ENCODE assay signal across 21 cellular contexts in genomic region chr14:32584079-32584478, GRCh38.
"Had no signal": no experiment of that assay in that cellular context is flagged by ENCODE, and none has a peak within 500 bp of the region (broad histone marks: within the 10 kb centered on the region; RNA-seq: fewer than 3 reads in every experiment).

No MANE protein-coding gene starts in this region.

- H3K4me1 ChIP-seq: colonic mucosa, esophagus muscularis mucosa, parathyroid adenoma, prostate gland, right lobe of liver, suprapubic skin, thyroid gland had no signal

- ATAC-seq: left cardiac atrium; right lobe of liver; stimulated activated effector memory CD8-positive, alpha-beta T cell treated with anti-CD3 and anti-CD28 coated beads, Interleukin-12 subunit alpha, Interleukin-12 subunit beta, amount 100 ng/mL, for 72 hours; stimulated activated naive CD8-positive, alpha-beta T cell treated with anti-CD3 and anti-CD28 coated beads, Interleukin-15, Interleukin-2, amounts not matched to agents 100 U/mL and 50 U/mL, for 24 hours had no signal

- H3K9ac ChIP-seq: parathyroid adenoma had no signal

- H3K27me3 ChIP-seq: colonic mucosa, esophagus muscularis mucosa, right lobe of liver, suprapubic skin, thyroid gland had no signal

- H3K9me3 ChIP-seq: colonic mucosa, prostate gland, right lobe of liver, suprapubic skin, thyroid gland had no signal

- H3K79me2 ChIP-seq: parathyroid adenoma had no signal

- H2AFZ ChIP-seq: parathyroid adenoma had no signal

- H3K4me3 ChIP-seq: colonic mucosa, esophagus muscularis mucosa, left ventricle myocardium inferior, lung, prostate gland, right lobe of liver, suprapubic skin, thyroid gland had no signal

- H3K36me3 ChIP-seq: colonic mucosa, esophagus muscularis mucosa, left ventricle myocardium inferior, prostate gland, right lobe of liver, suprapubic skin, thyroid gland had no signal

- H3K27ac ChIP-seq: colonic mucosa, esophagus muscularis mucosa, left ventricle myocardium inferior, parathyroid adenoma, prostate gland, right lobe of liver, suprapubic skin, thyroid gland had no signal

- DNase-seq: colonic mucosa; effector CD8-positive, alpha-beta T cell; immature natural killer cell; kidney; left cardiac atrium; left ventricle myocardium inferior; mesendoderm; naive B cell; occipital lobe; retina; right lobe of liver; stimulated activated CD4-positive, alpha-beta T cell treated with anti-CD3 and anti-CD28 coated beads, Interleukin-4, amount 100 ng/mL, for 1 hour; stimulated activated CD8-positive, alpha-beta memory T cell treated with anti-CD3 and anti-CD28 coated beads, Interleukin-4, amount 100 ng/mL, for 48 hours; stimulated activated naive CD8-positive, alpha-beta T cell treated with anti-CD3 and anti-CD28 coated beads, Interleukin-15, Interleukin-2, amounts not matched to agents 100 U/mL and 50 U/mL, for 24 hours; thyroid gland had no signal
